Comparison of ENCODE assay signal across 1 cellular context in genomic region chr17:18987862-18988545, GRCh38.
TF ChIP-seq lines count a peak whose summit lies in the region.

No MANE protein-coding gene starts in this region.

TF ChIP-seq in liver, 16 proteins besides CTCF, POLR2A, EP300 and RAD21 (continued from another document):
- peak; percentile 37 for TF ChIP-seq REST (IDR thresholded peaks at IDR 0.05)
